ENCODE assay signal across 9 cellular contexts in genomic region chr14:102927878-102928411, GRCh38. TPM values are rescaled to one million over a fixed set of nuclear protein-coding genes. Genes with fewer than 3 reads are reported as not detected.
DNase-seq lines count a peak whose midpoint lies in the region; ATAC-seq lines count a peak whose summit lies in the region.
"Had no signal": no experiment of that assay in that cellular context is flagged by ENCODE, and none has a peak within 500 bp of the region (broad histone marks: within the 10 kb centered on the region; RNA-seq: fewer than 3 reads in every experiment).

No MANE protein-coding gene starts in this region.

- no peak overlapping the region for H3K27ac ChIP-seq in trophoblast cell (ENCODE audit: low read depth, low read length)

- no peak overlapping the region for H3K4ac ChIP-seq in trophoblast cell (ENCODE audit: low read depth, low read length)

- peaks cover 17 to 23% of the 10 kb centered on the region in 2 experiments for H3K4me1 ChIP-seq in trophoblast cell (ENCODE audit: control insufficient read depth in 1 of 2, insufficient read depth in 2 of 2, low read length in 2 of 2)

- peaks cover 33% of the 10 kb centered on the region for H3K27me3 ChIP-seq in trophoblast cell (ENCODE audit: insufficient read depth, low read length)

- H3K23ac ChIP-seq in trophoblast cell (ENCODE audit: low read length) = no peak overlapping the region

- no peak overlapping the region for H2AK5ac ChIP-seq in trophoblast cell (ENCODE audit: low read length)

- peak overlapping the region; percentile 77 for H3K4me2 ChIP-seq in trophoblast cell (ENCODE audit: low read length)

- H3K14ac ChIP-seq in trophoblast cell (ENCODE audit: low read length) = peak overlapping the region; percentile 45

- peak overlapping the region; percentile 18 for H3K18ac ChIP-seq in trophoblast cell (ENCODE audit: low read length)

- DNase-seq in LoVo (ENCODE audit: low spot score) = peak; percentile 16
- no peak for DNase-seq in trophoblast cell
- no peak for DNase-seq in NAMALWA (ENCODE audit: low spot score)
- no peak for DNase-seq in SW480 (ENCODE audit: low spot score)
- no peak for DNase-seq in islet precursor cell

- WGBS in trophoblast cell (ENCODE audit: extremely low coverage, insufficient coverage, insufficient read length) = no CpG with 5 or more reads among the region's 35 CpGs

- H3K9ac ChIP-seq in trophoblast cell (ENCODE audit: low read length) = no peak overlapping the region

- H2BK120ac ChIP-seq in trophoblast cell (ENCODE audit: insufficient read depth, low read length, poor library complexity) = no peak overlapping the region

- peak overlapping the region; percentile 33 for H4K8ac ChIP-seq in trophoblast cell (ENCODE audit: low read depth, low read length)

- no peak overlapping the region for H2BK12ac ChIP-seq in trophoblast cell (ENCODE audit: low read length)

- peaks cover 14% of the 10 kb centered on the region for H3K9me3 ChIP-seq in trophoblast cell (ENCODE audit: insufficient read depth, low read depth, low read length)

- no peak overlapping the region for H2BK5ac ChIP-seq in trophoblast cell (ENCODE audit: low read depth, low read length, poor library complexity)

- no peaks in the 10 kb centered on the region for H3K79me2 ChIP-seq in trophoblast cell (ENCODE audit: control insufficient read depth, insufficient read depth, low read length, poor library complexity)

- H4K12ac ChIP-seq in trophoblast cell (ENCODE audit: low read depth, low read length) = no peak overlapping the region

- peaks cover 10 to 12% of the 10 kb centered on the region in 2 experiments for H3K36me3 ChIP-seq in trophoblast cell (ENCODE audit: control insufficient read depth in 1 of 2, insufficient read depth in 2 of 2, low read length in 2 of 2)

- H4K91ac ChIP-seq in trophoblast cell (ENCODE audit: low read depth, low read length) = no peak overlapping the region

- H3K4me3 ChIP-seq in trophoblast cell (ENCODE audit: low read depth, low read length) = peak overlapping the region; percentile 61

- ATAC-seq in GM18909 (IDR thresholded peaks at IDR 0.05; ENCODE audit: poor library complexity, unreplicated experiment) (peak; percentile 16), esophagus mucosa (peak; percentile 50), GM18861 (IDR thresholded peaks at IDR 0.05; ENCODE audit: unreplicated experiment) (no peak)

- H3K79me1 ChIP-seq in trophoblast cell (ENCODE audit: low read length) = peaks cover 3% of the 10 kb centered on the region

- peak overlapping the region; percentile 58 for H2AFZ ChIP-seq in trophoblast cell (ENCODE audit: insufficient read depth, low read length, poor library complexity)

RNA-seq across cellular contexts. Expression of gene AMN, which starts 5.5 kb away (rescaled TPM):
- 12.4 TPM for total RNA-seq in esophagus mucosa
- 0.66 and 0.89 TPM in 2 replicates for polyA plus RNA-seq in trophoblast cell (2013)
- total RNA-seq: SK-MEL-5 had no signal
